ENCODE assay signal across 11 cellular contexts in the genomic region with DNA sequence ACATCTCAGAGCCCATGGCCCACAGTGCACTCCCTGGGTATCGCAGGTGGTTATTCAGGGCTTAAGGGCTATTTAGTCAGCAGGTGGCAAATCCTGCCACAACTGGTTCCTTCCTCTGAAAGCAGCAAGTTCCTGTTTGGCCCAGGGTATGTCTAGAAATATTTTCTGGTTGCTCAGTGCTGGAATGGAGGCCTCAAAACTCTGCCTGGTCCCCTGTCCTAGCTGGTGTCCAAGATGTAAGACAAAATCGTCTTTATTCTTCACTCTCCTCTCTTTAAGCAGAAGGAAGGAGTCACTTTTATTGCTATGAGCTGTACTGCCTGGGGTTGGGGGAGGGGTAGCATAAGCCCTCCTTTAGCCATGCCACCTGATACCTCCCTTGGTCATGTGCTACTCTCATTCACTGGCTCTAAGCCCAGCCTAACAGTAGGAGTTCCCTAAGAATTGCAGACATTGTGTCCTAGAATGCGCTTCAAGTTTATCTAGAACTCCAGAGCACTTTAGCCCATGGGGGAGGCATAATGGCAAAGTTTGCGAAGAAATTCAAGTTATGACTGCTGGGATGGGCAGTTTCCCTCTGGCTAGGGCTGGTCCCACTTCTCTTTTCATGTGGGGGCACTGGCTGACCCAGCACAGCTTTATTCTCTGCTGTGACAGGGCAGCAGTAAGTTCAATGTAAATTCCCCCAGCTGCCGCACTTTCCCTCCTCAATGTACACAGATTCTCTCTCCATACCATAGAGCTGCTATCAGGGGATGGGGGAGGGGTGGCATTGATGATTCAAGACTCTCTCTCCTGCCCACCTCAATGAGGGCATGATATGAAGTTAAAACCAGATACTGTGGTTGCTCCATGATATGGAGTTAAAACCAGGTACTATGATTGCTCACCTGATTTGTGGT. TPM values are rescaled to one million over a fixed set of nuclear protein-coding genes. Genes with fewer than 3 reads are reported as not detected.
DNase-seq lines count a peak whose midpoint lies in the region; ATAC-seq, FAIRE-seq and TF ChIP-seq lines count a peak whose summit lies in the region.
"Had no signal": no experiment of that assay in that cellular context is flagged by ENCODE, and none has a peak within 500 bp of the region (broad histone marks: within the 10 kb centered on the region; RNA-seq: fewer than 3 reads in every experiment).

No MANE protein-coding gene starts in this region.

- no peak overlapping the region for H2AFZ ChIP-seq in HepG2 (ENCODE audit: low read length)
- H2AFZ ChIP-seq in OCI-LY7 (ENCODE audit: low read length), result no peak overlapping the region

- no peaks in the 10 kb centered on the region for H3K4me1 ChIP-seq in HepG2 (ENCODE audit: insufficient read depth, low read length)
- H3K4me1 ChIP-seq in right lobe of liver, result no peaks in the 10 kb centered on the region
- peaks cover 10% of the 10 kb centered on the region for H3K4me1 ChIP-seq in OCI-LY7 (ENCODE audit: insufficient read depth, low read length, poor library complexity, severe bottlenecking)
- no peaks in the 10 kb centered on the region for H3K4me1 ChIP-seq in body of pancreas
- H3K4me1 ChIP-seq: BLaER1 had no signal

- CTCF ChIA-PET in HepG2 (lab: Yijun Ruan, JAX; ENCODE audit: low intra/inter-chr PET ratio, low total read pairs), result no interaction called here
- CTCF ChIA-PET in OCI-LY7 (lab: Charles Lee; ENCODE audit: unreplicated experiment), result no interaction called here

- H3K27me3 ChIP-seq in HepG2 (ENCODE audit: control insufficient read depth in 1 of 2, insufficient read depth in 2 of 2, low read length in 2 of 2), result no peaks in the 10 kb centered on the region
- no peaks in the 10 kb centered on the region for H3K27me3 ChIP-seq in right lobe of liver
- no peaks in the 10 kb centered on the region for H3K27me3 ChIP-seq in body of pancreas
- H3K27me3 ChIP-seq: BLaER1 had no signal

- no peaks in the 10 kb centered on the region; the same call in 1 of the 2 replicates for H3K9me3 ChIP-seq in HepG2 (ENCODE audit: low read length)
- H3K9me3 ChIP-seq in right lobe of liver, result no peaks in the 10 kb centered on the region
- H3K9me3 ChIP-seq in OCI-LY7 (ENCODE audit: low read length), result no peaks in the 10 kb centered on the region
- no peaks in the 10 kb centered on the region for H3K9me3 ChIP-seq in body of pancreas

- H4K20me1 ChIP-seq in HepG2 (ENCODE audit: insufficient read depth, low read length) (no peaks in the 10 kb centered on the region), OCI-LY7 (ENCODE audit: insufficient read depth, low read length) (no peaks in the 10 kb centered on the region)
- H4K20me1 ChIP-seq: BLaER1 had no signal

- WGBS in HepG2 (ENCODE audit: low lambda C conversion rate), result 16% methylated on average over 5 of the region's 5 CpGs
- WGBS in right lobe of liver (ENCODE audit: insufficient coverage, low coverage, low lambda C conversion rate, missing lambda C conversion rate), result 64% methylated on average over 3 of the region's 5 CpGs
- 66 to 78% methylated on average over 5 of the region's 5 CpGs for WGBS in body of pancreas, 2 donors

- in situ Hi-C loops in HepG2 (cut with HindIII; ENCODE audit: extremely low pct_ligation_motif_present, low pct_unique_long_range_greater_than_20kb), result no loop called here

- no peaks in the 10 kb centered on the region for H3K36me3 ChIP-seq in HepG2 (replicated peaks in 1 of 2; ENCODE audit: control insufficient read depth in 1 of 2, insufficient read depth in 2 of 2, low read length in 2 of 2)
- H3K36me3 ChIP-seq in right lobe of liver, result no peaks in the 10 kb centered on the region
- H3K36me3 ChIP-seq in OCI-LY7 (ENCODE audit: insufficient read depth, low read length), result no peaks in the 10 kb centered on the region
- no peaks in the 10 kb centered on the region for H3K36me3 ChIP-seq in body of pancreas (replicated peaks in 1 of 2; ENCODE audit: insufficient read depth in 1 of 2, low read depth in 2 of 2)
- H3K36me3 ChIP-seq: BLaER1 had no signal

- FAIRE-seq in HepG2 (lab: Jason Lieb, UNC), result no peak

- no peaks in the 10 kb centered on the region for H3K9me2 ChIP-seq in OCI-LY7 (ENCODE audit: insufficient read depth, low read length)

- DNase-seq in HepG2 (ENCODE audit: low spot score) (no peak), right lobe of liver (no peak), OCI-LY7 (ENCODE audit: low spot score) (peak; percentile 49), foreskin fibroblast (peak; percentile 83 to 92), hepatic stellate cell (ENCODE audit: low spot score) (no peak), body of pancreas (no peak), SIG-M5 treated with dmso at 0.1 percent for 504 hours (lab: John Stamatoyannopoulos, UW; ENCODE audit: unreplicated experiment) (no peak)
- DNase-seq: immature natural killer cell had no signal

- ATAC-seq in HepG2 (peak; percentile 28; the same call in 2 of the 3 replicates), right lobe of liver (no peak), body of pancreas (no peak), GM18502 (IDR thresholded peaks at IDR 0.05; ENCODE audit: poor library complexity, unreplicated experiment) (no peak)

- intact Hi-C loops in HepG2 (cut with micrococcal nuclease; ENCODE audit: unreplicated experiment), result no loop called here
- intact Hi-C loops in right lobe of liver (cut with DNase I), result no loop called here
- intact Hi-C loops in OCI-LY7 (cut with micrococcal nuclease; ENCODE audit: unreplicated experiment), result no loop called here
- intact Hi-C loops in body of pancreas (cut with DNase I), result no loop called here

- no peak overlapping the region for H3K9ac ChIP-seq in HepG2 (ENCODE audit: insufficient read depth, low read depth, low read length)
- H3K9ac ChIP-seq: BLaER1 had no signal

- no peak for TF ChIP-seq CTCF in HepG2 (CRISPR knock-in tag; IDR thresholded peaks at IDR 0.05)
- TF ChIP-seq CTCF in right lobe of liver (IDR thresholded peaks at IDR 0.05), result no peak
- TF ChIP-seq CTCF in OCI-LY7 (conservative IDR thresholded peaks at IDR 0.05; ENCODE audit: low read length), result no peak
- no peak for TF ChIP-seq CTCF in foreskin fibroblast (IDR thresholded peaks at IDR 0.05; ENCODE audit: low read depth, low read length)
- no peak for TF ChIP-seq CTCF in body of pancreas (IDR thresholded peaks at IDR 0.05)

- POLR2A ChIA-PET in HepG2 (lab: Yijun Ruan, JAX) (no interaction called here), OCI-LY7 (lab: Charles Lee) (no interaction called here)

- TF ChIP-seq POLR2A in HepG2 (IDR thresholded peaks at IDR 0.05; ENCODE audit: insufficient read depth in 1 of 2, low read depth in 2 of 2, low read length in 2 of 2) (no peak), right lobe of liver (IDR thresholded peaks at IDR 0.05) (no peak), body of pancreas (IDR thresholded peaks at IDR 0.05) (no peak)

- H3K27ac ChIP-seq in HepG2 (ENCODE audit: extremely low read length, insufficient read depth, low read length) (no peak overlapping the region), right lobe of liver (no peak overlapping the region), OCI-LY7 (ENCODE audit: low read depth, low read length, poor library complexity, severe bottlenecking) (no peak overlapping the region), body of pancreas (no peak overlapping the region)
- H3K27ac ChIP-seq: BLaER1, HL-60 had no signal

- BruUV-seq in HepG2 (replicated peaks; lab: Mats Ljungman, UMichigan) (no TSS peak), OCI-LY7 (replicated peaks; lab: Mats Ljungman, UMichigan) (no TSS peak)

- no peak for TF ChIP-seq RAD21 in HepG2 (CRISPR knock-in tag; IDR thresholded peaks at IDR 0.05)

- no peak overlapping the region for H3K4me2 ChIP-seq in HepG2 (ENCODE audit: low read depth, low read length)
- no peak overlapping the region for H3K4me2 ChIP-seq in OCI-LY7 (ENCODE audit: low read length)
- H3K4me2 ChIP-seq: BLaER1 had no signal

- H3K4me3 ChIP-seq in HepG2 (replicated peaks in 1 of 3; ENCODE audit: insufficient read depth in 1 of 3, low read depth in 2 of 3, low read length in 3 of 3) (no peak overlapping the region), right lobe of liver (no peak overlapping the region), OCI-LY7 (ENCODE audit: low read depth, low read length, poor library complexity, severe bottlenecking) (no peak overlapping the region), foreskin fibroblast (ENCODE audit: low read depth in 1 of 2, low read length in 2 of 2) (no peak overlapping the region), body of pancreas (no peak overlapping the region)
- H3K4me3 ChIP-seq: BLaER1 had no signal

- no peak for TF ChIP-seq EP300 in HepG2 (IDR thresholded peaks at IDR 0.05; ENCODE audit: low read depth in 2 of 2, low read length in 2 of 2)
- no peak for TF ChIP-seq EP300 in HepG2 (CRISPR knock-in tag; IDR thresholded peaks at IDR 0.05; ENCODE audit: borderline replicate concordance)

- no peaks in the 10 kb centered on the region for H3K79me2 ChIP-seq in HepG2 (ENCODE audit: insufficient read depth, low read length)
- no peaks in the 10 kb centered on the region for H3K79me2 ChIP-seq in OCI-LY7 (ENCODE audit: insufficient read depth, low read depth, low read length)

RNA-seq across cellular contexts. Expression of gene CWC22, which starts 27.1 kb away (rescaled TPM):
- 29.2 and 52.2 TPM in 2 replicates for total RNA-seq in HepG2 (2016; rRNA removed; fragmentation: Illumina TruSeq; extraction: Trizol)
- 4.8 and 6.0 TPM in 2 replicates for total RNA-seq in HepG2 (2016; cell fraction: cytosol; rRNA removed; fragmentation: Illumina TruSeq; extraction: Trizol; ENCODE audit: low read depth)
- total RNA-seq in HepG2 (2016; cell fraction: insoluble cytoplasmic fraction; rRNA removed; fragmentation: Illumina TruSeq; extraction: Trizol), result 31.1 and 52.7 TPM in 2 replicates
- total RNA-seq in HepG2 (2016; cell fraction: membrane; rRNA removed; fragmentation: Illumina TruSeq; extraction: Trizol), result 11.5 and 13.5 TPM in 2 replicates
- total RNA-seq in HepG2 (2016; cell fraction: nucleus; rRNA removed; fragmentation: Illumina TruSeq; extraction: Trizol), result 29.2 and 32.8 TPM in 2 replicates
- polyA plus RNA-seq in HepG2 (2011; rRNA removed), result 4.9 and 5.7 TPM in 2 replicates
- 2.0 and 3.3 TPM in 2 replicates for polyA plus RNA-seq in HepG2 (2011; cell fraction: cytosol; rRNA removed)
- 5.7 and 7.6 TPM in 2 replicates for polyA plus RNA-seq in HepG2 (2011; cell fraction: nucleus; rRNA removed)
- polyA plus RNA-seq in HepG2 (2012), result 20.9 and 28.6 TPM in 2 replicates
- polyA plus RNA-seq in HepG2 (2016; cell fraction: cytosol; fragmentation: Illumina TruSeq; extraction: Trizol; ENCODE audit: low read depth), result 0.75 and 1.2 TPM in 2 replicates
- 38.5 and 41.2 TPM in 2 replicates for polyA plus RNA-seq in HepG2 (2016; cell fraction: insoluble cytoplasmic fraction; fragmentation: Illumina TruSeq; extraction: Trizol; ENCODE audit: low read depth)
- 1.9 and 2.3 TPM in 2 replicates for polyA plus RNA-seq in HepG2 (2016; cell fraction: membrane; fragmentation: Illumina TruSeq; extraction: Trizol; ENCODE audit: low read depth)
- polyA plus RNA-seq in HepG2 (2016; cell fraction: nucleus; fragmentation: Illumina TruSeq; extraction: Trizol; ENCODE audit: insufficient read depth, low read depth), result 36.0 and 37.0 TPM in 2 replicates
- 1.5 and 2.0 TPM in 2 replicates for polyA minus RNA-seq in HepG2 (2011; rRNA and poly(A)+ RNA removed; ENCODE audit: low replicate concordance)
- 6.3 and 6.7 TPM in 2 replicates for polyA minus RNA-seq in HepG2 (2011; cell fraction: cytosol; rRNA and poly(A)+ RNA removed)
- 21.5 and 24.7 TPM in 2 replicates for polyA minus RNA-seq in HepG2 (2011; cell fraction: nucleus; rRNA and poly(A)+ RNA removed)
- 1 to 10 TPM; 5.2 to 7.8 (median 7.2) TPM for total RNA-seq in right lobe of liver
- 11.6 and 16.2 TPM in 2 replicates for total RNA-seq in OCI-LY7 (2014; rRNA removed; shearing (Covaris generic))
- total RNA-seq in OCI-LY7 (2022), result 20.0 and 22.2 TPM in 2 replicates
- total RNA-seq in body of pancreas, result 10 to 100 TPM in 1 of 2 donors, 1 to 10 TPM in 1; 8.2 to 11.7 TPM

Comparison
In these comparisons a context has a peak if more than half of its experiments do, and no peak if none do; other contexts are left out.
1. DNase-seq: peak in OCI-LY7 (single experiment) and foreskin fibroblast (2 of 2); none in HepG2 (single experiment), right lobe of liver (0 of 3), hepatic stellate cell (single experiment), body of pancreas (0 of 4) and SIG-M5 treated with dmso at 0.1 percent for 504 hours (single experiment).